10 cellular contexts compared by ENCODE assay signal in the genomic region with DNA sequence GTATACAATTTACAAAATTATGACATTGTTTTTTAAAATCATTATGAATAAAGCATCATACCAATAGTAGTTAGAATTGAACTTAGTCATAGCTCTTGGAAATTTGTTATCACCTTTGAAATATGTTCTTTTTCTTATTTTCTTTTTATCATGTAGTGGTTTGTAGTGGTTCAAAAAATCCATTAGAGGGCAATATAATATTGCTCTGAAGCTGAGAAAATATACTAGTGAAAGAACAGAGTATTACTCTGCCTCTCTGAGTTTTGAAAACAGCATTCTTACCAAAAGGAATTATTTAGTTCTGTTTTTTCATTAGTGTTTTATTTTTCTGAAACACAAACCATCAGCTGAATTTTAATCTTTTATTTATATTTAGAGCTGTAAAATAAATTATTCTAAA.
DNase-seq lines count a peak whose midpoint lies in the region; ATAC-seq and TF ChIP-seq lines count a peak whose summit lies in the region.
"Had no signal": no experiment of that assay in that cellular context is flagged by ENCODE, and none has a peak within 500 bp of the region (broad histone marks: within the 10 kb centered on the region; RNA-seq: fewer than 3 reads in every experiment).

No MANE protein-coding gene starts in this region.

- CTCF ChIA-PET in GM10248 (lab: Yijun Ruan, JAX), result interaction anchor here (0.8 to 2.3 kb wide), 4 partner anchors 13 to 760 kb away, joined by 3 to 7 read pairs (median 3); no protein-coding TSS in a partner anchor
- CTCF ChIA-PET in CD8-positive, alpha-beta memory T cell (lab: Charles Lee), result no interaction called here

- peak; percentile 41 for TF ChIP-seq CTCF in GM10248 (IDR thresholded peaks at IDR 0.05; ENCODE audit: control extremely low read depth, extremely low read depth, low read depth, missing control alignments)
- TF ChIP-seq CTCF in adrenal gland (IDR thresholded peaks at IDR 0.05), result peak; percentile 23 to 60 (median 45)
- TF ChIP-seq CTCF in mesothelial cell of epicardium (IDR thresholded peaks at IDR 0.05; ENCODE audit: unreplicated experiment), result peak; percentile 27

- H3K27ac ChIP-seq in adrenal gland, result no peak overlapping the region
- no peak overlapping the region for H3K27ac ChIP-seq in aorta (ENCODE audit: low read depth in 1 of 2, low read length in 2 of 2)
- no peak overlapping the region for H3K27ac ChIP-seq in CD8-positive, alpha-beta memory T cell (ENCODE audit: low read depth, low read length)
- H3K27ac ChIP-seq in substantia nigra (ENCODE audit: low read depth, low read length, poor library complexity, severe bottlenecking), result no peak overlapping the region

- ATAC-seq in aorta (ENCODE audit: low FRiP score) (no peak), GM18858 (IDR thresholded peaks at IDR 0.05; ENCODE audit: unreplicated experiment) (no peak)

- intact Hi-C loops in adrenal gland (cut with DNase I), result no loop called here
- intact Hi-C loops in aorta (cut with DNase I), result no loop called here

- no peak overlapping the region for H3K4me3 Mint-ChIP-seq in mesothelial cell of epicardium
- no peak overlapping the region for H3K4me3 Mint-ChIP-seq in CD8-positive, alpha-beta memory T cell
- H3K4me3 Mint-ChIP-seq: activated B cell treated with CpG ODN at 0.5 μM for 24 hours had no signal

- H3K27me3 ChIP-seq in adrenal gland (no peaks in the 10 kb centered on the region), aorta (ENCODE audit: control insufficient read depth in 1 of 2, insufficient read depth in 2 of 2, low read length in 1 of 2) (no peaks in the 10 kb centered on the region)
- no peaks in the 10 kb centered on the region for H3K27me3 ChIP-seq in CD8-positive, alpha-beta memory T cell (ENCODE audit: insufficient read depth, low read length, poor library complexity, severe bottlenecking)

- H3K36me3 Mint-ChIP-seq in mesothelial cell of epicardium, result no peaks in the 10 kb centered on the region
- no peaks in the 10 kb centered on the region for H3K36me3 Mint-ChIP-seq in CD8-positive, alpha-beta memory T cell

- no peaks in the 10 kb centered on the region for H3K9me3 ChIP-seq in adrenal gland (replicated peaks in 1 of 3)
- H3K9me3 ChIP-seq in aorta (ENCODE audit: control insufficient read depth, low read length), result no peaks in the 10 kb centered on the region
- H3K9me3 ChIP-seq in CD8-positive, alpha-beta memory T cell (ENCODE audit: low read length), result no peaks in the 10 kb centered on the region
- H3K9me3 ChIP-seq: HAP-1 had no signal

- no peaks in the 10 kb centered on the region for H3K27me3 Mint-ChIP-seq in mesothelial cell of epicardium (ENCODE audit: low read depth)
- no peaks in the 10 kb centered on the region for H3K27me3 Mint-ChIP-seq in CD8-positive, alpha-beta memory T cell
- H3K27me3 Mint-ChIP-seq: activated B cell treated with CpG ODN at 0.5 μM for 24 hours had no signal

- H3K9me3 Mint-ChIP-seq in mesothelial cell of epicardium, result no peaks in the 10 kb centered on the region
- H3K9me3 Mint-ChIP-seq in CD8-positive, alpha-beta memory T cell, result no peaks in the 10 kb centered on the region
- H3K9me3 Mint-ChIP-seq: activated B cell treated with CpG ODN at 0.5 μM for 24 hours had no signal

- H3K4me1 ChIP-seq in adrenal gland (replicated peaks in 1 of 2) (no peaks in the 10 kb centered on the region), aorta (ENCODE audit: control insufficient read depth in 1 of 2, insufficient read depth in 2 of 2, low read length in 2 of 2) (peaks cover 0 to 2% of the 10 kb centered on the region in 2 donors)
- no peaks in the 10 kb centered on the region for H3K4me1 ChIP-seq in CD8-positive, alpha-beta memory T cell (ENCODE audit: insufficient read depth, low read length)
- H3K4me1 ChIP-seq: HAP-1 had no signal

- POLR2A ChIA-PET in GM10248 (lab: Yijun Ruan, JAX), result no interaction called here
- POLR2A ChIA-PET in CD8-positive, alpha-beta memory T cell (lab: Charles Lee), result no interaction called here

- H3K36me3 ChIP-seq in adrenal gland (replicated peaks in 1 of 2) (no peaks in the 10 kb centered on the region), aorta (ENCODE audit: control insufficient read depth in 1 of 2, insufficient read depth in 2 of 2, low read length in 1 of 2) (no peaks in the 10 kb centered on the region)
- no peaks in the 10 kb centered on the region for H3K36me3 ChIP-seq in CD8-positive, alpha-beta memory T cell (ENCODE audit: insufficient read depth, low read length)
- H3K36me3 ChIP-seq: HAP-1 had no signal

- no peak overlapping the region for H3K4me3 ChIP-seq in adrenal gland
- no peak overlapping the region for H3K4me3 ChIP-seq in aorta (ENCODE audit: low read length in 2 of 2)
- H3K4me3 ChIP-seq in CD8-positive, alpha-beta memory T cell (ENCODE audit: low read length), result no peak overlapping the region
- H3K4me3 ChIP-seq: HAP-1 had no signal

- H3K27ac Mint-ChIP-seq in mesothelial cell of epicardium, result no peak overlapping the region
- H3K27ac Mint-ChIP-seq in CD8-positive, alpha-beta memory T cell, result no peak overlapping the region
- H3K27ac Mint-ChIP-seq: activated B cell treated with CpG ODN at 0.5 μM for 24 hours had no signal

- no peak for TF ChIP-seq POLR2A in adrenal gland (IDR thresholded peaks at IDR 0.05)

- DNase-seq in GM10248 (ENCODE audit: extremely low spot score) (peak; percentile 13), Kasumi-1 (lab: John Stamatoyannopoulos, UW) (peak; percentile 39 to 67), adrenal gland (no peak), mesothelial cell of epicardium (ENCODE audit: low spot score in 2 of 2, unreplicated experiment in 2 of 2) (no peak), aorta (no peak), substantia nigra (lab: John Stamatoyannopoulos, UW) (no peak)
- no peak for DNase-seq in CD8-positive, alpha-beta memory T cell
- DNase-seq: activated B cell treated with CpG ODN at 0.5 μM for 24 hours had no signal

- H3K4me1 Mint-ChIP-seq in mesothelial cell of epicardium, result no peaks in the 10 kb centered on the region
- H3K4me1 Mint-ChIP-seq in CD8-positive, alpha-beta memory T cell, result no peaks in the 10 kb centered on the region
- H3K4me1 Mint-ChIP-seq: activated B cell treated with CpG ODN at 0.5 μM for 24 hours had no signal

Comparison
In these comparisons a context has a peak if more than half of its experiments do, and no peak if none do; other contexts are left out.
1. DNase-seq: peak in GM10248 (single experiment) and Kasumi-1 (2 of 2); none in adrenal gland (0 of 7), mesothelial cell of epicardium (0 of 2), aorta (0 of 2), CD8-positive, alpha-beta memory T cell (0 of 5) and substantia nigra (0 of 49).
2. Peak in every context shown above with its lines, with median percentiles within 50 percentile points of each other: CTCF ChIP-seq.